ENCODE assay signal across 20 cellular contexts in the genomic region with DNA sequence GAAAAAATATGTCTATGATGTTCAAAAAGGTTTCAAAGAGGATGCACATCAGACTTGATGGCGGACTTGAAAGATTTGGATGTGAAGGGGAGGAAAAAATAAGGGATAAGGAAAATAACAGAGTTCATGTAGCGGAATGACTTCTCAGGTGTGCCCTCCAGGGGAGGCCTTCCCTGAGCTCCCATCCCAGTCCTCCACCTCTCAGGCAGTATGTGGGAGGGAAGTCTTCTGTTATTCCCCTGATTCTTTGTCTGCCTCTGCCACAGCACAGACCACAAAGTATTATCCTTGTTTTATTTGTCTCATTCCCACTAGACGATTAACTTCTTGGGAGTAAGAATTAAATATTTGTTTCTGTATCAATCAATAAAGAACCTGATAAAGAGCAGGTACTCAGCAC. TPM values are rescaled to one million over a fixed set of nuclear protein-coding genes. Genes with fewer than 3 reads are reported as not detected.
A peak's percentile ranks its signal among the peaks of the same experiment; 100 is the strongest.
DNase-seq lines count a peak whose midpoint lies in the region; ATAC-seq, FAIRE-seq and TF ChIP-seq lines count a peak whose summit lies in the region.
"Had no signal": no experiment of that assay in that cellular context is flagged by ENCODE, and none has a peak within 500 bp of the region (broad histone marks: within the 10 kb centered on the region; RNA-seq: fewer than 3 reads in every experiment).

No MANE protein-coding gene starts in this region.

- H3K9me3 ChIP-seq in GM23248 (ENCODE audit: low read depth) (no peaks in the 10 kb centered on the region), IMR-90 (ENCODE audit: control insufficient read depth, insufficient read depth, low read length) (no peaks in the 10 kb centered on the region), endodermal cell (ENCODE audit: control insufficient read depth, low read length) (no peaks in the 10 kb centered on the region), trophoblast cell (ENCODE audit: insufficient read depth, low read depth, low read length) (no peaks in the 10 kb centered on the region)
- H3K9me3 ChIP-seq: A549 had no signal

- intact Hi-C loops in IMR-90 (cut with micrococcal nuclease), result loop anchor here (5.0 kb wide), 1 partner anchor 125 kb away; no protein-coding TSS in a partner anchor

- H3K4me3 Mint-ChIP-seq in endodermal cell, result no peak overlapping the region
- H3K4me3 Mint-ChIP-seq: B cell, CD14-positive monocyte had no signal

- no TSS peak for BruUV-seq in IMR-90 (replicated peaks; lab: Mats Ljungman, UMichigan)

- 0 out of 2 replicates have a peak overlapping the region, but pooled peaks have one; percentile 3 for H3K4ac ChIP-seq in IMR-90 (ENCODE audit: low read depth, low read length)
- H3K4ac ChIP-seq in trophoblast cell (ENCODE audit: low read depth, low read length), result peak overlapping the region; percentile 40

- no peak for TF ChIP-seq RAD21 in IMR-90 (IDR thresholded peaks at IDR 0.05; ENCODE audit: low read length)

- no peak overlapping the region for H3K14ac ChIP-seq in IMR-90 (replicated peaks; ENCODE audit: low read depth, low read length)
- no peak overlapping the region for H3K14ac ChIP-seq in trophoblast cell (ENCODE audit: low read length)

- peaks cover 80% of the 10 kb centered on the region for H3F3A ChIP-seq in GM23248 (ENCODE audit: insufficient read depth)

- H3K18ac ChIP-seq in IMR-90 (ENCODE audit: low read depth, low read length) (no peak overlapping the region; the same call in 1 of the 2 replicates), trophoblast cell (ENCODE audit: low read length) (no peak overlapping the region)

- no peak for TF ChIP-seq POLR2A in IMR-90 (IDR thresholded peaks at IDR 0.05; ENCODE audit: low read depth, low read length)
- TF ChIP-seq POLR2A in GM12892 (IDR thresholded peaks at IDR 0.05; ENCODE audit: low read depth, low read length), result no peak

- H3K79me1 ChIP-seq in IMR-90 (ENCODE audit: low read depth in 1 of 2, low read length in 2 of 2), result peaks cover 0 to 26% of the 10 kb centered on the region in 2 experiments; a peak in 2 of 4 replicates
- peaks cover 1% of the 10 kb centered on the region for H3K79me1 ChIP-seq in trophoblast cell (ENCODE audit: low read length)

- DNase-seq in GM23248 (no peak), IMR-90 (no peak), endodermal cell (no peak), trophoblast cell (no peak), GM12892 (ENCODE audit: insufficient read length) (no peak), putamen (ENCODE audit: low spot score) (no peak)
- DNase-seq in activated CD4-positive, CD25-positive, alpha-beta regulatory T cell (lab: John Stamatoyannopoulos, UW), result no peak
- no peak for DNase-seq in stimulated activated CD4-positive, alpha-beta T cell treated with anti-CD3 and anti-CD28 coated beads, Interleukin-4, amount 100 ng/mL, for 24 hours
- DNase-seq: DMS79, Kasumi-1, NCI-H1417, NCI-H187, NCI-H446, NCI-H526, SHP77 had no signal

- H3K4me2 ChIP-seq in GM23248 (ENCODE audit: unreplicated experiment), result no peak overlapping the region
- no peak overlapping the region for H3K4me2 ChIP-seq in IMR-90 (ENCODE audit: low read depth, low read length)
- no peak overlapping the region for H3K4me2 ChIP-seq in trophoblast cell (ENCODE audit: low read length)

- H4K12ac ChIP-seq in trophoblast cell (ENCODE audit: low read depth, low read length), result no peak overlapping the region

- ATAC-seq in IMR-90 (ENCODE audit: low read depth), result no peak
- ATAC-seq: HCT116 had no signal

- H3K9me1 ChIP-seq in IMR-90 (ENCODE audit: insufficient read depth, low read length), result peaks cover 5% of the 10 kb centered on the region

- 0 out of 4 replicates have a peak overlapping the region, but pooled peaks of 1 of the 2 experiments have one; percentile 49 for H4K8ac ChIP-seq in IMR-90 (ENCODE audit: low read depth in 2 of 2, low read length in 2 of 2)
- no peak overlapping the region for H4K8ac ChIP-seq in trophoblast cell (ENCODE audit: low read depth, low read length)

- H3K27me3 Mint-ChIP-seq in endodermal cell (ENCODE audit: insufficient read depth), result no peaks in the 10 kb centered on the region
- H3K27me3 Mint-ChIP-seq: B cell had no signal

- dilution Hi-C loops in IMR-90 (cut with HindIII; ENCODE audit: low sequenced_read_pairs, unreplicated experiment), result no loop called here

- H3K4me3 ChIP-seq in GM23248 (no peak overlapping the region), IMR-90 (ENCODE audit: insufficient read depth, low read depth, low read length) (no peak overlapping the region), endodermal cell (ENCODE audit: low read length) (no peak overlapping the region), trophoblast cell (ENCODE audit: low read depth, low read length) (no peak overlapping the region)
- H3K4me3 ChIP-seq: A549, SK-N-MC had no signal

- peaks cover 3% of the 10 kb centered on the region for H3K36me3 Mint-ChIP-seq in endodermal cell (ENCODE audit: low read depth)
- H3K36me3 Mint-ChIP-seq: CD14-positive monocyte had no signal

- peak overlapping the region; percentile 53; the same call in 1 of the 2 replicates for H4K5ac ChIP-seq in IMR-90 (ENCODE audit: low read depth, low read length)

- no peak overlapping the region; the same call in 1 of the 2 replicates for H3K23ac ChIP-seq in IMR-90 (ENCODE audit: low read depth, low read length)
- no peak overlapping the region for H3K23ac ChIP-seq in trophoblast cell (ENCODE audit: low read length)

- H4K20me1 ChIP-seq in GM23248 (ENCODE audit: insufficient read depth) (peaks cover 6% of the 10 kb centered on the region; the same call in 1 of the 2 replicates), IMR-90 (ENCODE audit: insufficient read depth, low read length) (peaks cover 48% of the 10 kb centered on the region; the same call in 1 of the 2 replicates)

- H3K4me1 ChIP-seq in GM23248 (ENCODE audit: insufficient read depth) (peaks cover 86% of the 10 kb centered on the region), IMR-90 (ENCODE audit: control insufficient read depth, insufficient read depth, low read length) (peaks cover 14% of the 10 kb centered on the region), endodermal cell (ENCODE audit: control insufficient read depth, insufficient read depth, low read length) (no peaks in the 10 kb centered on the region), trophoblast cell (ENCODE audit: control insufficient read depth in 1 of 2, insufficient read depth in 2 of 2, low read length in 2 of 2) (peaks cover 0 to 3% of the 10 kb centered on the region in 2 experiments)

- FAIRE-seq in GM12892 (lab: Jason Lieb, UNC), result no peak

- H2BK12ac ChIP-seq in trophoblast cell (ENCODE audit: low read length), result no peak overlapping the region

- H3K27me3 ChIP-seq in GM23248 (replicated peaks; ENCODE audit: insufficient read depth), result no peaks in the 10 kb centered on the region
- H3K27me3 ChIP-seq in IMR-90 (ENCODE audit: control insufficient read depth, insufficient read depth, low read length), result no peaks in the 10 kb centered on the region
- no peaks in the 10 kb centered on the region for H3K27me3 ChIP-seq in endodermal cell (ENCODE audit: control insufficient read depth, insufficient read depth, low read length, poor library complexity, severe bottlenecking)
- H3K27me3 ChIP-seq in trophoblast cell (ENCODE audit: insufficient read depth, low read length), result no peaks in the 10 kb centered on the region

- H2BK20ac ChIP-seq in IMR-90 (ENCODE audit: low read depth, low read length), result no peak overlapping the region

- no peak overlapping the region for H2BK120ac ChIP-seq in IMR-90 (ENCODE audit: low read depth, low read length)
- H2BK120ac ChIP-seq in trophoblast cell (ENCODE audit: insufficient read depth, low read length, poor library complexity), result no peak overlapping the region

- CTCF ChIA-PET in IMR-90 (lab: Yijun Ruan, JAX), result no interaction called here

- H3K9ac ChIP-seq in GM23248 (no peak overlapping the region), IMR-90 (ENCODE audit: low read depth, low read length) (no peak overlapping the region), endodermal cell (ENCODE audit: extremely low read depth, low read length, poor library complexity, severe bottlenecking) (no peak overlapping the region), trophoblast cell (ENCODE audit: low read length) (no peak overlapping the region)

- POLR2A ChIA-PET in IMR-90 (lab: Charles Lee; ENCODE audit: unreplicated experiment), result no interaction called here

- no peak overlapping the region for H2AK9ac ChIP-seq in IMR-90 (replicated peaks; ENCODE audit: low read depth, low read length, poor library complexity)

- H2BK5ac ChIP-seq in IMR-90 (ENCODE audit: low read depth, low read length, poor library complexity, severe bottlenecking), result peak overlapping the region; percentile 5
- no peak overlapping the region for H2BK5ac ChIP-seq in trophoblast cell (ENCODE audit: low read depth, low read length, poor library complexity)

- H3K79me2 ChIP-seq in GM23248 (ENCODE audit: insufficient read depth) (peaks cover 96% of the 10 kb centered on the region), trophoblast cell (ENCODE audit: control insufficient read depth, insufficient read depth, low read length, poor library complexity) (no peaks in the 10 kb centered on the region)

- H3K27ac ChIP-seq in GM23248 (peak overlapping the region; percentile 78), IMR-90 (ENCODE audit: insufficient read depth, low read length) (peak overlapping the region; percentile 57; the same call in 1 of the 2 replicates), endodermal cell (ENCODE audit: low read depth, low read length) (no peak overlapping the region), trophoblast cell (ENCODE audit: low read depth, low read length) (no peak overlapping the region)
- H3K27ac ChIP-seq: SK-N-MC had no signal

- H4K91ac ChIP-seq in IMR-90 (ENCODE audit: insufficient read depth, low read depth, low read length) (no peak overlapping the region), trophoblast cell (ENCODE audit: low read depth, low read length) (peak overlapping the region; percentile 2)

- H3K36me3 ChIP-seq in GM23248 (ENCODE audit: low read depth) (no peaks in the 10 kb centered on the region), IMR-90 (ENCODE audit: control insufficient read depth, insufficient read depth, low read length) (peaks cover 5% of the 10 kb centered on the region), endodermal cell (ENCODE audit: control insufficient read depth, insufficient read depth, low read length) (peaks cover 24% of the 10 kb centered on the region), trophoblast cell (ENCODE audit: control insufficient read depth in 1 of 2, insufficient read depth in 2 of 2, low read length in 2 of 2) (no peaks in the 10 kb centered on the region)

- H2AK5ac ChIP-seq in IMR-90 (ENCODE audit: low read depth, low read length) (no peak overlapping the region), trophoblast cell (ENCODE audit: low read length) (no peak overlapping the region)

- no peaks in the 10 kb centered on the region for H3K9me2 ChIP-seq in GM23248 (ENCODE audit: insufficient read depth)

- H3K56ac ChIP-seq in IMR-90 (ENCODE audit: extremely low read depth, insufficient read depth, low read length), result no peak overlapping the region

- H3K9me3 Mint-ChIP-seq in endodermal cell, result no peaks in the 10 kb centered on the region

- H2AFZ ChIP-seq in GM23248 (no peak overlapping the region), IMR-90 (replicated peaks; ENCODE audit: low read length, poor library complexity) (no peak overlapping the region), trophoblast cell (ENCODE audit: insufficient read depth, low read length, poor library complexity) (no peak overlapping the region)

- peak overlapping the region; percentile 33 for H3K27ac Mint-ChIP-seq in endodermal cell
- H3K27ac Mint-ChIP-seq: B cell, CD14-positive monocyte had no signal

- no peak for TF ChIP-seq CTCF in IMR-90 (conservative IDR thresholded peaks at IDR 0.05; ENCODE audit: low read depth, low read length)
- TF ChIP-seq CTCF in endodermal cell (conservative IDR thresholded peaks at IDR 0.05), result peak; percentile 30

- WGBS in GM23248 (ENCODE audit: low coverage in 1 of 2, low lambda C conversion rate in 2 of 2, missing lambda C conversion rate in 2 of 2), 2 experiments, result 67 to 70% methylated on average over 3 of the region's 3 CpGs
- WGBS in IMR-90 (ENCODE audit: extremely low coverage in 2 of 2, insufficient read length in 1 of 2), 2 experiments, result no CpG with 5 or more reads among the region's 3 CpGs
- 84% methylated on average over 2 to 3 of the region's 3 CpGs for WGBS in endodermal cell (ENCODE audit: insufficient coverage in 1 of 2, insufficient read length in 1 of 2), 2 experiments
- whole genome bisulfite sequencing in trophoblast cell (ENCODE audit: extremely low coverage, insufficient coverage, insufficient read length), result no CpG with 5 or more reads among the region's 3 CpGs

- H3K4me1 Mint-ChIP-seq in endodermal cell, result peaks cover 24% of the 10 kb centered on the region
- H3K4me1 Mint-ChIP-seq: B cell, CD14-positive monocyte had no signal

- H2BK15ac ChIP-seq in IMR-90 (ENCODE audit: low read depth, low read length), result no peak overlapping the region

- in situ Hi-C loops in GM23248 (cut with MboI), result no loop called here
- in situ Hi-C loops in IMR-90 (cut with MboI; ENCODE audit: low sequenced_read_pairs), result no loop called here

RNA-seq across cellular contexts. Expression of gene COL5A2, which starts 17.7 kb away (rescaled TPM):
- total RNA-seq in GM23248 (2014; rRNA removed; shearing (Covaris generic)), result 962 and 974 TPM in 2 replicates
- polyA plus RNA-seq in GM23248 (2016; fragmentation: Nextera tagmentation; extraction: Ambion mirVana) (248 and 252 TPM in 2 replicates), IMR-90 (2012; rRNA removed) (155 and 181 TPM in 2 replicates)
- total RNA-seq in IMR-90 (2012; rRNA removed) (235 and 257 TPM in 2 replicates), endodermal cell (100 to 1,000 TPM; 117 to 153 TPM)
- 85.6 and 111 TPM in 2 replicates for polyA plus RNA-seq in IMR-90 (2012; cell fraction: cytosol; rRNA removed)
- 121 and 233 TPM in 2 replicates for polyA plus RNA-seq in IMR-90 (2012; cell fraction: nucleus; rRNA removed; ENCODE audit: low replicate concordance)
- 104 TPM for polyA plus RNA-seq in endodermal cell (2013, experiment 1 of 2)
- 133 TPM for polyA plus RNA-seq in endodermal cell (2013, experiment 2 of 2)
- polyA plus RNA-seq in trophoblast cell (2013), result 104 and 108 TPM in 2 replicates
- 0.25 TPM for polyA plus RNA-seq in GM12892 (2012; ENCODE audit: missing spikeins)
- polyA plus RNA-seq: CD14-positive monocyte had no signal

Comparison
In these comparisons a context has a peak if more than half of its experiments do, and no peak if none do; other contexts are left out.
1. H3K27ac ChIP-seq: peak in GM23248 (single experiment) and IMR-90 (single experiment); none in endodermal cell (single experiment) and trophoblast cell (single experiment).